21 cellular contexts compared by ENCODE assay signal in genomic region chr5:129077433-129078075, GRCh38. TPM values are rescaled to one million over a fixed set of nuclear protein-coding genes. Genes with fewer than 3 reads are reported as not detected.
DNase-seq lines count a peak whose midpoint lies in the region; TF ChIP-seq lines count a peak whose summit lies in the region.
"Had no signal": no experiment of that assay in that cellular context is flagged by ENCODE, and none has a peak within 500 bp of the region (broad histone marks: within the 10 kb centered on the region; RNA-seq: fewer than 3 reads in every experiment).

No MANE protein-coding gene starts in this region.

- no peak for TF ChIP-seq CTCF in SK-N-SH (IDR thresholded peaks at IDR 0.05)
- no peak for TF ChIP-seq CTCF in fibroblast of mammary gland (conservative IDR thresholded peaks at IDR 0.05; ENCODE audit: control insufficient read depth, insufficient read depth, low read depth, low read length)

- CTCF ChIA-PET in SK-N-SH (lab: Yijun Ruan, JAX), result interaction anchor here (1.2 to 1.9 kb wide), 2 partner anchors 15 to 17 kb away, joined by 3 to 9 read pairs; partner anchors contain the start of gene ISOC1
- CTCF ChIA-PET in CD8-positive, alpha-beta memory T cell (lab: Charles Lee), result no interaction called here

- peaks cover 0 to 30% of the 10 kb centered on the region in 2 experiments; a peak in 2 of 4 replicates for H3K4me1 ChIP-seq in SK-N-SH (ENCODE audit: control insufficient read depth in 1 of 2, insufficient read depth in 2 of 2, low read depth in 1 of 2, low read length in 1 of 2)
- peaks cover 46% of the 10 kb centered on the region for H3K4me1 ChIP-seq in adipocyte (ENCODE audit: control insufficient read depth, insufficient read depth, low read length)
- H3K4me1 ChIP-seq in CD8-positive, alpha-beta memory T cell (ENCODE audit: insufficient read depth, low read length), result no peaks in the 10 kb centered on the region
- H3K4me1 ChIP-seq: A549; BLaER1 treated with 17β-estradiol and CSF1 and Interleukin-3, amounts not matched to agents 10 nM and 100 nM had no signal

- H3K27me3 ChIP-seq in SK-N-SH (ENCODE audit: insufficient read depth) (no peaks in the 10 kb centered on the region), adipocyte (replicated peaks; ENCODE audit: control insufficient read depth, insufficient read depth, low read length) (no peaks in the 10 kb centered on the region)
- H3K27me3 ChIP-seq in CD8-positive, alpha-beta memory T cell (ENCODE audit: insufficient read depth, low read length, poor library complexity, severe bottlenecking), result no peaks in the 10 kb centered on the region
- H3K27me3 ChIP-seq: BE2C; BLaER1 treated with 17β-estradiol and CSF1 and Interleukin-3, amounts not matched to agents 10 nM and 100 nM had no signal

- no peak overlapping the region for H3K9ac ChIP-seq in SK-N-SH
- H3K9ac ChIP-seq in adipocyte (ENCODE audit: low read length), result no peak overlapping the region
- H3K9ac ChIP-seq: BLaER1 treated with 17β-estradiol and CSF1 and Interleukin-3, amounts not matched to agents 10 nM and 100 nM; GM23248 had no signal

- no peaks in the 10 kb centered on the region for H3K4me1 Mint-ChIP-seq in CD8-positive, alpha-beta memory T cell
- H3K4me1 Mint-ChIP-seq: CD4-positive, alpha-beta memory T cell; H9 had no signal

- H3K36me3 ChIP-seq in SK-N-SH (replicated peaks in 1 of 2; ENCODE audit: control insufficient read depth in 1 of 2, insufficient read depth in 2 of 2, low read length in 1 of 2), result no peaks in the 10 kb centered on the region
- H3K36me3 ChIP-seq in adipocyte (ENCODE audit: control insufficient read depth, insufficient read depth, low read length, severe bottlenecking), result no peaks in the 10 kb centered on the region
- H3K36me3 ChIP-seq in CD8-positive, alpha-beta memory T cell (ENCODE audit: insufficient read depth, low read length), result no peaks in the 10 kb centered on the region
- H3K36me3 ChIP-seq: BE2C; BLaER1 treated with 17β-estradiol and CSF1 and Interleukin-3, amounts not matched to agents 10 nM and 100 nM had no signal

- H3K79me2 ChIP-seq in SK-N-SH (ENCODE audit: insufficient read depth), result no peaks in the 10 kb centered on the region

- H2AFZ ChIP-seq in SK-N-SH (ENCODE audit: low read depth), result no peak overlapping the region
- H2AFZ ChIP-seq: GM23248 had no signal

- 0 out of 2 replicates have a peak overlapping the region, but pooled peaks have one; percentile 11 for H3K4me2 ChIP-seq in SK-N-SH
- H3K4me2 ChIP-seq: A549; BLaER1 treated with 17β-estradiol and CSF1 and Interleukin-3, amounts not matched to agents 10 nM and 100 nM had no signal

- H3K9me2 ChIP-seq in SK-N-SH, result no peaks in the 10 kb centered on the region

- no peak overlapping the region for H3K27ac Mint-ChIP-seq in CD8-positive, alpha-beta memory T cell
- H3K27ac Mint-ChIP-seq: H9 had no signal

- no peak for DNase-seq in SK-N-SH
- DNase-seq in adipocyte (ENCODE audit: low read depth), result peak; percentile 15
- peak; percentile 18 for DNase-seq in fibroblast of mammary gland (ENCODE audit: low read depth)
- no peak for DNase-seq in globus pallidus (ENCODE audit: low spot score)
- DNase-seq in RKO (ENCODE audit: low spot score), result no peak
- no peak for DNase-seq in CD8-positive, alpha-beta memory T cell
- DNase-seq in C1 segment of cervical spinal cord (lab: John Stamatoyannopoulos, UW), result no peak
- DNase-seq: 8988T; ACHN; AML-193; BE2C; CD4-positive, alpha-beta memory T cell; DMS 273 treated with DMSO at 0.1 percent for 48 hours; DMS79; EL; GDM1; GM23248; H9 had no signal

- no peaks in the 10 kb centered on the region for H3K9me3 Mint-ChIP-seq in CD8-positive, alpha-beta memory T cell
- H3K9me3 Mint-ChIP-seq: CD4-positive, alpha-beta memory T cell; H9 had no signal

- peak; percentile 53 to 71; a peak in 3 of 4 replicates for TF ChIP-seq EP300 in SK-N-SH (IDR thresholded peaks at IDR 0.05; ENCODE audit: borderline replicate concordance in 1 of 2, low read depth in 1 of 2, low read length in 1 of 2)

- H4K20me1 ChIP-seq in SK-N-SH (ENCODE audit: insufficient read depth), result no peaks in the 10 kb centered on the region
- H4K20me1 ChIP-seq: BLaER1 treated with 17β-estradiol and CSF1 and Interleukin-3, amounts not matched to agents 10 nM and 100 nM had no signal

- no peak overlapping the region for H3K4me3 Mint-ChIP-seq in CD8-positive, alpha-beta memory T cell
- H3K4me3 Mint-ChIP-seq: CD4-positive, alpha-beta memory T cell; H9 had no signal

- TF ChIP-seq RAD21 in SK-N-SH (IDR thresholded peaks at IDR 0.05; ENCODE audit: low read length), result no peak

- peaks cover 2 to 18% of the 10 kb centered on the region in 2 donors for H3K27me3 Mint-ChIP-seq in CD8-positive, alpha-beta memory T cell

- H3K27ac ChIP-seq in SK-N-SH (ENCODE audit: low read depth in 2 of 2, low read length in 1 of 2), result peak overlapping the region; percentile 29 to 95; a peak in 3 of 4 replicates
- no peak overlapping the region for H3K27ac ChIP-seq in CD8-positive, alpha-beta memory T cell (ENCODE audit: low read depth, low read length)
- H3K27ac ChIP-seq: A549; BLaER1 treated with 17β-estradiol and CSF1 and Interleukin-3, amounts not matched to agents 10 nM and 100 nM; GM23248 had no signal

- WGBS in SK-N-SH (ENCODE audit: low lambda C conversion rate), result 28% methylated on average over 3 of the region's 3 CpGs

- H3K36me3 Mint-ChIP-seq in CD8-positive, alpha-beta memory T cell, result no peaks in the 10 kb centered on the region
- H3K36me3 Mint-ChIP-seq: CD4-positive, alpha-beta memory T cell had no signal

- H3K4me3 ChIP-seq in SK-N-SH (ENCODE audit: low read depth in 2 of 2, low read length in 1 of 2), result no peak overlapping the region
- H3K4me3 ChIP-seq in adipocyte (ENCODE audit: low read length), result no peak overlapping the region
- no peak overlapping the region for H3K4me3 ChIP-seq in fibroblast of mammary gland (ENCODE audit: control insufficient read depth, low read depth, low read length)
- no peak overlapping the region for H3K4me3 ChIP-seq in CD8-positive, alpha-beta memory T cell (ENCODE audit: low read length)
- H3K4me3 ChIP-seq: A549; BLaER1 treated with 17β-estradiol and CSF1 and Interleukin-3, amounts not matched to agents 10 nM and 100 nM; GM12878; GM23248 had no signal

- POLR2A ChIA-PET in SK-N-SH (lab: Yijun Ruan, JAX), result no interaction called here
- POLR2A ChIA-PET in CD8-positive, alpha-beta memory T cell (lab: Charles Lee), result no interaction called here

- H3K9me3 ChIP-seq in SK-N-SH (no peaks in the 10 kb centered on the region), adipocyte (ENCODE audit: control insufficient read depth, low read length) (no peaks in the 10 kb centered on the region)
- no peaks in the 10 kb centered on the region for H3K9me3 ChIP-seq in CD8-positive, alpha-beta memory T cell (ENCODE audit: low read length)
- H3K9me3 ChIP-seq: A549; BE2C; BLaER1 treated with 17β-estradiol and CSF1 and Interleukin-3, amounts not matched to agents 10 nM and 100 nM had no signal

- peaks cover 14% of the 10 kb centered on the region for H3F3A ChIP-seq in SK-N-SH (replicated peaks; ENCODE audit: insufficient read depth)

TF ChIP-seq in SK-N-SH, 30 proteins besides CTCF, POLR2A, EP300 and RAD21 (continues in another document):
- TF ChIP-seq PBX3 (IDR thresholded peaks at IDR 0.05) (peak; percentile 40), NFIC (IDR thresholded peaks at IDR 0.05; ENCODE audit: borderline replicate concordance) (peak; percentile 66), TCF12 (IDR thresholded peaks at IDR 0.05) (peak; percentile 47), JUND (IDR thresholded peaks at IDR 0.05) (no peak), SMC3 (IDR thresholded peaks at IDR 0.05; ENCODE audit: low read depth, low read length) (no peak), FOSL2 (IDR thresholded peaks at IDR 0.05; ENCODE audit: borderline replicate concordance, low read depth) (no peak), MAX (IDR thresholded peaks at IDR 0.05; ENCODE audit: low read depth) (no peak), IRF3 (IDR thresholded peaks at IDR 0.05; ENCODE audit: low read depth, low read length) (no peak), USF1 (IDR thresholded peaks at IDR 0.05; ENCODE audit: borderline replicate concordance, low read depth) (no peak), FOXM1 (IDR thresholded peaks at IDR 0.05; ENCODE audit: low read depth) (no peak), MEF2A (IDR thresholded peaks at IDR 0.05; ENCODE audit: borderline replicate concordance, low read depth) (no peak), YY1 (IDR thresholded peaks at IDR 0.05; ENCODE audit: low read depth) (no peak)

RNA-seq across cellular contexts. Expression of gene ISOC1, which starts 17.0 kb away (rescaled TPM):
- 20.6 and 26.2 TPM in 2 replicates for polyA plus RNA-seq in SK-N-SH (2012; rRNA removed)
- polyA plus RNA-seq in SK-N-SH (2012; cell fraction: cytosol; rRNA removed), result 38.5 and 40.4 TPM in 2 replicates
- 7.5 and 9.4 TPM in 2 replicates for polyA plus RNA-seq in SK-N-SH (2012; cell fraction: nucleus; rRNA removed)
- total RNA-seq in CD8-positive, alpha-beta memory T cell, result 10 to 100 TPM; 22.7 to 24.7 TPM
- polyA plus RNA-seq in CD8-positive, alpha-beta memory T cell, result 33.0 TPM

Comparison
In these comparisons a context has a peak if more than half of its experiments do, and no peak if none do; other contexts are left out.
1. DNase-seq: peak in adipocyte (single experiment) and fibroblast of mammary gland (single experiment); none in SK-N-SH (single experiment), globus pallidus (single experiment), RKO (single experiment), CD8-positive, alpha-beta memory T cell (0 of 5) and C1 segment of cervical spinal cord (0 of 14).